Comparison of ENCODE assay signal across 1 cellular context in the genomic region with DNA sequence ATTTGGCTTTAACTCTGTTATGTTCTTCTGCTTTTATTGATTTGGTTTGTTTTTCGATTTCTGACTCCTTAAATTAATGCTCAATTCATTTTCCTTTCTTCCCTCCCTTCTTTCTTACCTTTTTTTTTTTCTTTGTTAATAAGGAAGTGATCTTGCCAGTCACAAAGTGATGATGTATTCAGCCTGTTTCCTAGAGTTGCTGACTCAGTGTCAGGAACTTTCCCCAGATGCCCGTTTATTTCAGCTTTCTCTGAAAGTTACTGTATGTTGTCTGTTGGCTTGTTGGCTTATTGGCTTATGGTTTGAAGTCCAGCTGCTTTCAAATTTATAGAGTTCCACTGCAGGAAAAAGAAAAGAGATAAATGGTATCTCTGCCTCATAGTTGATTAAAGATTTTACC.
TF ChIP-seq lines count a peak whose summit lies in the region.

No MANE protein-coding gene starts in this region.

TF ChIP-seq in H1, 55 proteins besides CTCF, POLR2A, EP300 and RAD21 (continued from another document):
- TF ChIP-seq EZH2 (IDR thresholded peaks at IDR 0.05; ENCODE audit: low read depth, low read length, severe bottlenecking): no peak
- TF ChIP-seq GABPA (IDR thresholded peaks at IDR 0.05; ENCODE audit: borderline replicate concordance, insufficient read depth, low read length): no peak
- TF ChIP-seq POLR2AphosphoS5 (IDR thresholded peaks at IDR 0.05; ENCODE audit: low read depth, low read length): no peak
- TF ChIP-seq SP1 (IDR thresholded peaks at IDR 0.05; ENCODE audit: low read depth, low read length): no peak
- TF ChIP-seq CREB1 (IDR thresholded peaks at IDR 0.05): no peak
- TF ChIP-seq CTBP2 (IDR thresholded peaks at IDR 0.05; ENCODE audit: borderline replicate concordance, insufficient read depth, insufficient read length, low read length): no peak
- TF ChIP-seq RNF2 (IDR thresholded peaks at IDR 0.05; ENCODE audit: borderline replicate concordance, low read depth, low read length, missing control alignments, poor library complexity, severe bottlenecking): no peak
- TF ChIP-seq PHF8 (conservative IDR thresholded peaks at IDR 0.05; ENCODE audit: low read depth, low read length): no peak
- no peak; the same call in 1 of the 2 replicates for TF ChIP-seq MAFK (IDR thresholded peaks at IDR 0.05; ENCODE audit: low read depth, low read length)
- no peak for TF ChIP-seq SAP30 (IDR thresholded peaks at IDR 0.05; ENCODE audit: insufficient read depth, insufficient replicate concordance, low read length)
- TF ChIP-seq CHD1 (IDR thresholded peaks at IDR 0.05; ENCODE audit: low read depth, low read length): no peak
- TF ChIP-seq FOSL1 (IDR thresholded peaks at IDR 0.05; ENCODE audit: insufficient read depth, low read depth, low read length): no peak
- no peak for TF ChIP-seq BRCA1 (IDR thresholded peaks at IDR 0.05; ENCODE audit: low read depth, low read length)
TF ChIP-seq in H1: peak in this region for 0.
